ENCODE assay signal across 13 cellular contexts in genomic region chr6:151387581-151387980, GRCh38. TPM values are rescaled to one million over a fixed set of nuclear protein-coding genes. Genes with fewer than 3 reads are reported as not detected.
DNase-seq lines count a peak whose midpoint lies in the region; ATAC-seq and TF ChIP-seq lines count a peak whose summit lies in the region.
"Had no signal": no experiment of that assay in that cellular context is flagged by ENCODE, and none has a peak within 500 bp of the region (broad histone marks: within the 10 kb centered on the region; RNA-seq: fewer than 3 reads in every experiment).

No MANE protein-coding gene starts in this region.

- H3K27me3 ChIP-seq in hepatocyte, result no peaks in the 10 kb centered on the region
- H3K27me3 ChIP-seq in tibial nerve, result no peaks in the 10 kb centered on the region

- WGBS in hepatocyte (ENCODE audit: low lambda C conversion rate, missing lambda C conversion rate), result 95% methylated on average over 4 of the region's 4 CpGs
- WGBS in tibial nerve, 2 donors, result 94 to 95% methylated on average over 4 of the region's 4 CpGs

- H3K27ac ChIP-seq in hepatocyte (peak overlapping the region; percentile 99), tibial nerve (peak overlapping the region in 3 of 4 donors; percentile 97 to 99 (median 97))

- H3K4me1 Mint-ChIP-seq in activated T-cell treated with anti-CD3 and anti-CD28 coated beads, Interleukin-2, amount 50 U/mL, for 72 hours (ENCODE audit: low read depth), result peaks cover 47% of the 10 kb centered on the region
- H3K4me1 Mint-ChIP-seq in activated naive CD8-positive, alpha-beta T cell (ENCODE audit: low read depth), result peaks cover 60% of the 10 kb centered on the region

- no peak overlapping the region for H3K4me2 ChIP-seq in hepatocyte

- no peak for TF ChIP-seq POLR2A in tibial nerve (IDR thresholded peaks at IDR 0.05)

- peaks cover 74% of the 10 kb centered on the region for H3K79me2 ChIP-seq in hepatocyte

- H3K9me3 ChIP-seq in hepatocyte (ENCODE audit: low read depth) (no peaks in the 10 kb centered on the region), tibial nerve (no peaks in the 10 kb centered on the region)

- H3K27ac Mint-ChIP-seq in activated T-cell treated with anti-CD3 and anti-CD28 coated beads, Interleukin-2, amount 50 U/mL, for 72 hours, result peak overlapping the region; percentile 72
- H3K27ac Mint-ChIP-seq in activated naive CD8-positive, alpha-beta T cell, result peak overlapping the region; percentile 70

- H3K4me3 Mint-ChIP-seq in activated T-cell treated with anti-CD3 and anti-CD28 coated beads, Interleukin-2, amount 50 U/mL, for 72 hours, result no peak overlapping the region
- H3K4me3 Mint-ChIP-seq in activated naive CD8-positive, alpha-beta T cell, result no peak overlapping the region

- no peaks in the 10 kb centered on the region for H3K27me3 Mint-ChIP-seq in activated T-cell treated with anti-CD3 and anti-CD28 coated beads, Interleukin-2, amount 50 U/mL, for 72 hours (ENCODE audit: low read depth)
- no peaks in the 10 kb centered on the region for H3K27me3 Mint-ChIP-seq in activated naive CD8-positive, alpha-beta T cell

- DNase-seq in activated T-cell treated with anti-CD3 and anti-CD28 coated beads, Interleukin-2, amount 50 U/mL, for 72 hours, result no peak
- no peak for DNase-seq in activated T-cell treated with anti-CD3 and anti-CD28 coated beads, Interleukin-2, amount 50 U/mL, for 48 hours
- DNase-seq in hepatocyte (ENCODE audit: low spot score), result no peak
- no peak for DNase-seq in tibial nerve (ENCODE audit: low spot score in 2 of 2)
- no peak for DNase-seq in GM19238 (ENCODE audit: insufficient read length, low spot score)
- DNase-seq in NCI-H2081 (lab: John Stamatoyannopoulos, UW), result no peak
- DNase-seq in UCSD-AML1 (lab: John Stamatoyannopoulos, UW; ENCODE audit: unreplicated experiment), result no peak
- DNase-seq: cortex of kidney, GF-D8, KG1, RPMI8226 had no signal

- no peak overlapping the region for H2AFZ ChIP-seq in hepatocyte

- H3K4me3 ChIP-seq in hepatocyte (no peak overlapping the region), tibial nerve (no peak overlapping the region)

- H3K9me2 ChIP-seq in hepatocyte (replicated peaks; ENCODE audit: insufficient read depth), result no peaks in the 10 kb centered on the region

- H3K36me3 ChIP-seq in hepatocyte (replicated peaks; ENCODE audit: insufficient read depth, low read depth) (no peaks in the 10 kb centered on the region), tibial nerve (peaks cover 0 to 2% (median 0%) of the 10 kb centered on the region in 3 donors)

- peaks cover 6 to 9% of the 10 kb centered on the region in 2 donors for H3K36me3 Mint-ChIP-seq in activated T-cell treated with anti-CD3 and anti-CD28 coated beads, Interleukin-2, amount 50 U/mL, for 72 hours (ENCODE audit: insufficient read depth in 2 of 2)
- H3K36me3 Mint-ChIP-seq in activated naive CD8-positive, alpha-beta T cell, result peaks cover 5% of the 10 kb centered on the region

- no peaks in the 10 kb centered on the region for H3K9me3 Mint-ChIP-seq in activated T-cell treated with anti-CD3 and anti-CD28 coated beads, Interleukin-2, amount 50 U/mL, for 72 hours
- no peaks in the 10 kb centered on the region for H3K9me3 Mint-ChIP-seq in activated naive CD8-positive, alpha-beta T cell (ENCODE audit: low read depth)
- H3K9me3 Mint-ChIP-seq: activated T-helper 2 cell treated with anti-CD3 and anti-CD28 coated beads, Interferon-gamma antibody, Interleukin-2, Interleukin-4, amounts not matched to agents 10 μg/mL and 5 μg/mL and 100 μg/mL, durations not matched to agents 14 hours and 24 hours and 36 hours had no signal

- TF ChIP-seq CTCF in hepatocyte (IDR thresholded peaks at IDR 0.05; ENCODE audit: poor library complexity), result no peak
- no peak for TF ChIP-seq CTCF in tibial nerve (IDR thresholded peaks at IDR 0.05)

- no peak for ATAC-seq in activated T-cell treated with anti-CD3 and anti-CD28 coated beads, Interleukin-2, amount 50 U/mL, for 72 hours (replicated peaks in 1 of 2)

- TF ChIP-seq EP300 in tibial nerve (IDR thresholded peaks at IDR 0.05), result no peak

- H3K4me1 ChIP-seq in hepatocyte (ENCODE audit: insufficient read depth), result peaks cover 13% of the 10 kb centered on the region
- peaks cover 0 to 35% (median 19%) of the 10 kb centered on the region in 4 donors for H3K4me1 ChIP-seq in tibial nerve

- peaks cover 9% of the 10 kb centered on the region for H4K20me1 ChIP-seq in hepatocyte (ENCODE audit: insufficient read depth, poor library complexity, severe bottlenecking)

RNA-seq across cellular contexts. Expression of gene ZBTB2, which starts 3.8 kb away (rescaled TPM):
- total RNA-seq in activated T-cell treated with anti-CD3 and anti-CD28 coated beads, Interleukin-2, amount 50 U/mL, for 72 hours, result 10 to 100 TPM; 24.3 to 27.7 TPM
- total RNA-seq in hepatocyte, result 17.3 and 17.4 TPM in 2 replicates
- polyA plus RNA-seq in hepatocyte, result 10.2 and 10.6 TPM in 2 replicates
- total RNA-seq in tibial nerve, result 10 to 100 TPM in 2 of 4 donors, 1 to 10 TPM in 2; 5.7 to 13.8 (median 10.2) TPM
